Comparison of ENCODE assay signal across 17 cellular contexts in genomic region chr18:4058179-4058578, GRCh38.
DNase-seq lines count a peak whose midpoint lies in the region; ATAC-seq and FAIRE-seq lines count a peak whose summit lies in the region.
"Had no signal": no experiment of that assay in that cellular context is flagged by ENCODE, and none has a peak within 500 bp of the region (broad histone marks: within the 10 kb centered on the region; RNA-seq: fewer than 3 reads in every experiment).

No MANE protein-coding gene starts in this region.

- in situ Hi-C loops in SK-MEL-5 (cut with HindIII; ENCODE audit: low pct_unique_long_range_greater_than_20kb, low sequenced_read_pairs), result no loop called here

- FAIRE-seq in urothelium cell line (lab: Jason Lieb, UNC), result peak; percentile 48
- FAIRE-seq: D721Med, GM19239 had no signal

- no peak for ATAC-seq in HG03039 (IDR thresholded peaks at IDR 0.05; ENCODE audit: unreplicated experiment)

- DNase-seq in NCI-H1417 (lab: John Stamatoyannopoulos, UW), result peak in 2 of 3 experiments; percentile 14 to 67
- no peak for DNase-seq in NCI-H1417 treated with DMSO at 0.1 percent for 48 hours (lab: John Stamatoyannopoulos, UW)
- peak; percentile 35 for DNase-seq in NCI-H2081 treated with DMSO at 0.1 percent for 48 hours (lab: John Stamatoyannopoulos, UW)
- peak; percentile 75 for DNase-seq in SK-MEL-5 (ENCODE audit: low read depth, low spot score)
- no peak for DNase-seq in urothelium cell line (ENCODE audit: low spot score)
- DNase-seq in NCI-H146 treated with DMSO at 0.1 percent for 48 hours (lab: John Stamatoyannopoulos, UW; ENCODE audit: unreplicated experiment), result no peak
- DNase-seq: CD8-positive, alpha-beta memory T cell; DMS79; MG63; NCI-H1048; NCI-H187; NCI-H2171; Peyer's patch; T-helper 9 cell had no signal

Comparison
In these comparisons a context has a peak if more than half of its experiments do, and no peak if none do; other contexts are left out.
1. DNase-seq: peak in NCI-H1417 (2 of 3), NCI-H2081 treated with DMSO at 0.1 percent for 48 hours (single experiment) and SK-MEL-5 (single experiment); none in NCI-H1417 treated with DMSO at 0.1 percent for 48 hours (single experiment), urothelium cell line (single experiment) and NCI-H146 treated with DMSO at 0.1 percent for 48 hours (single experiment).